ENCODE assay signal across 2 cellular contexts in genomic region chr6:35454843-35455110, GRCh38.
TF ChIP-seq lines count a peak whose summit lies in the region.

No MANE protein-coding gene starts in this region.

TF ChIP-seq in IMR-90, 13 proteins besides CTCF, POLR2A, EP300 and RAD21:
- TF ChIP-seq CEBPB (IDR thresholded peaks at IDR 0.05; ENCODE audit: low read depth, low read length) (no peak), NFE2L2 (IDR thresholded peaks at IDR 0.05; ENCODE audit: low read depth, low read length) (no peak), SMC3 (IDR thresholded peaks at IDR 0.05; ENCODE audit: low read depth, low read length) (no peak), MXI1 (IDR thresholded peaks at IDR 0.05; ENCODE audit: borderline replicate concordance, low read depth, low read length) (no peak), RFX5 (IDR thresholded peaks at IDR 0.05; ENCODE audit: low read depth, low read length) (no peak), MAZ (IDR thresholded peaks at IDR 0.05; ENCODE audit: borderline replicate concordance, low read depth, low read length) (no peak), ELK1 (IDR thresholded peaks at IDR 0.05; ENCODE audit: borderline replicate concordance, low read depth, low read length) (no peak), RCOR1 (IDR thresholded peaks at IDR 0.05; ENCODE audit: insufficient replicate concordance, low read length) (no peak), FOS (IDR thresholded peaks at IDR 0.05; ENCODE audit: low read depth, low read length) (no peak), CHD1 (IDR thresholded peaks at IDR 0.05; ENCODE audit: low read depth, low read length) (no peak), BHLHE40 (IDR thresholded peaks at IDR 0.05; ENCODE audit: low read depth, low read length) (no peak), MAFK (IDR thresholded peaks at IDR 0.05; ENCODE audit: low read depth, low read length) (no peak)
- TF ChIP-seq, protein P1, sequence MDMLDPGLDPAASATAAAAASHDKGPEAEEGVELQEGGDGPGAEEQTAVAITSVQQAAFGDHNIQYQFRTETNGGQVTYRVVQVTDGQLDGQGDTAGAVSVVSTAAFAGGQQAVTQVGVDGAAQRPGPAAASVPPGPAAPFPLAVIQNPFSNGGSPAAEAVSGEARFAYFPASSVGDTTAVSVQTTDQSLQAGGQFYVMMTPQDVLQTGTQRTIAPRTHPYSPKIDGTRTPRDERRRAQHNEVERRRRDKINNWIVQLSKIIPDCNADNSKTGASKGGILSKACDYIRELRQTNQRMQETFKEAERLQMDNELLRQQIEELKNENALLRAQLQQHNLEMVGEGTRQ (IDR thresholded peaks at IDR 0.05; ENCODE audit: low read depth, low read length) = no peak

TF ChIP-seq in H1, 55 proteins besides CTCF, POLR2A, EP300 and RAD21:
- TF ChIP-seq SIX5 (IDR thresholded peaks at IDR 0.05; ENCODE audit: low read depth, low read length) = no peak
